13 cellular contexts compared by ENCODE assay signal in genomic region chr15:89820651-89821611, GRCh38. TPM values are rescaled to one million over a fixed set of nuclear protein-coding genes. Genes with fewer than 3 reads are reported as not detected.
DNase-seq lines count a peak whose midpoint lies in the region; ATAC-seq, FAIRE-seq and TF ChIP-seq lines count a peak whose summit lies in the region.
"Had no signal": no experiment of that assay in that cellular context is flagged by ENCODE, and none has a peak within 500 bp of the region (broad histone marks: within the 10 kb centered on the region; RNA-seq: fewer than 3 reads in every experiment).

No MANE protein-coding gene starts in this region.

- no peaks in the 10 kb centered on the region for H4K20me1 ChIP-seq in IMR-90 (ENCODE audit: insufficient read depth, low read length)

- no peak for TF ChIP-seq CTCF in A549 (IDR thresholded peaks at IDR 0.05)
- TF ChIP-seq CTCF in IMR-90 (conservative IDR thresholded peaks at IDR 0.05; ENCODE audit: low read depth, low read length): no peak
- TF ChIP-seq CTCF in breast epithelium (IDR thresholded peaks at IDR 0.05): no peak
- TF ChIP-seq CTCF in left lung (IDR thresholded peaks at IDR 0.05): no peak

- no peak overlapping the region for H2AK9ac ChIP-seq in IMR-90 (replicated peaks; ENCODE audit: low read depth, low read length, poor library complexity)

- H3K18ac ChIP-seq in IMR-90 (ENCODE audit: low read depth, low read length) (peak overlapping the region; percentile 20; the same call in 1 of the 2 replicates), neuronal stem cell (ENCODE audit: low read length) (no peak overlapping the region)

- H4K8ac ChIP-seq in IMR-90 (ENCODE audit: low read depth in 2 of 2, low read length in 2 of 2): peak overlapping the region in 1 of 2 experiments; percentile 1; a peak in 1 of 4 replicates
- H4K8ac ChIP-seq in neuronal stem cell (ENCODE audit: low read depth, low read length): no peak overlapping the region

- 0 out of 3 replicates have a peak, but pooled peaks cover under 1% of the 10 kb centered on the region for H3K9me3 ChIP-seq in A549
- no peaks in the 10 kb centered on the region; the same call in 1 of the 2 replicates for H3K9me3 ChIP-seq in IMR-90 (ENCODE audit: control insufficient read depth, insufficient read depth, low read length)
- H3K9me3 ChIP-seq in breast epithelium: peaks cover 0 to under 1% of the 10 kb centered on the region in 2 donors
- no peaks in the 10 kb centered on the region for H3K9me3 ChIP-seq in left lung
- peaks cover 0 to 4% of the 10 kb centered on the region in 2 donors for H3K9me3 ChIP-seq in neuronal stem cell (replicated peaks in 1 of 2; ENCODE audit: control insufficient read depth in 2 of 2, insufficient read depth in 1 of 2, low read depth in 1 of 2, low read length in 2 of 2)

- H3K9me1 ChIP-seq in IMR-90 (ENCODE audit: insufficient read depth, low read length): peaks cover 15% of the 10 kb centered on the region; the same call in 1 of the 2 replicates

- peak; percentile 63 for FAIRE-seq in A549 (lab: Jason Lieb, UNC)

- H3K27ac ChIP-seq in A549 (peak overlapping the region; percentile 45 to 81), IMR-90 (ENCODE audit: insufficient read depth, low read length) (no peak overlapping the region), breast epithelium (peak overlapping the region; percentile 29 to 45), left lung (peak overlapping the region in 1 of 2 donors; percentile 88), neuronal stem cell (replicated peaks; ENCODE audit: low read length) (no peak overlapping the region)

- H3K4ac ChIP-seq in IMR-90 (ENCODE audit: low read depth, low read length) (peak overlapping the region; percentile 28), neuronal stem cell (ENCODE audit: low read length) (no peak overlapping the region)

- no peak overlapping the region for H3K56ac ChIP-seq in IMR-90 (ENCODE audit: extremely low read depth, insufficient read depth, low read length)

- WGBS in A549 (ENCODE audit: missing lambda C conversion rate): 6% methylated on average over 13 of the region's 13 CpGs
- no CpG with 5 or more reads among the region's 13 CpGs for WGBS in IMR-90 (ENCODE audit: extremely low coverage in 2 of 2, insufficient read length in 1 of 2), 2 experiments
- no CpG with 5 or more reads among the region's 13 CpGs for WGBS in neuronal stem cell (ENCODE audit: extremely low coverage in 2 of 2, insufficient read length in 2 of 2, insufficient replicate concordance in 1 of 2), 2 donors

- ATAC-seq in A549 (peak; percentile 72 to 81), IMR-90 (ENCODE audit: low read depth) (peak; percentile 71), left lung (peak; percentile 71), GM21723 (IDR thresholded peaks at IDR 0.05; ENCODE audit: unreplicated experiment) (no peak), GM18511 (IDR thresholded peaks at IDR 0.05; ENCODE audit: unreplicated experiment) (no peak)

- H3K27me3 ChIP-seq in IMR-90 (ENCODE audit: control insufficient read depth, insufficient read depth, low read length) (no peaks in the 10 kb centered on the region), breast epithelium (no peaks in the 10 kb centered on the region), left lung (peaks cover 0 to 30% of the 10 kb centered on the region in 2 donors), neuronal stem cell (ENCODE audit: control insufficient read depth in 3 of 3, insufficient read depth in 3 of 3, low read depth in 1 of 3, low read length in 3 of 3) (peaks cover 0 to 29% (median under 1%) of the 10 kb centered on the region in 3 experiments)

- H3K4me2 ChIP-seq in A549 (peak overlapping the region; percentile 57), IMR-90 (ENCODE audit: low read depth, low read length) (peak overlapping the region; percentile 9; the same call in 1 of the 2 replicates), neuronal stem cell (ENCODE audit: insufficient read depth, low read length, poor library complexity, severe bottlenecking) (no peak overlapping the region)

- H2BK15ac ChIP-seq in IMR-90 (ENCODE audit: low read depth, low read length): peak overlapping the region; percentile 24; the same call in 1 of the 3 replicates
- no peak overlapping the region for H2BK15ac ChIP-seq in neuronal stem cell (ENCODE audit: low read length)

- H3K79me1 ChIP-seq in IMR-90 (ENCODE audit: low read depth in 1 of 2, low read length in 2 of 2): no peaks in the 10 kb centered on the region
- no peaks in the 10 kb centered on the region for H3K79me1 ChIP-seq in neuronal stem cell (ENCODE audit: low read depth, low read length)

- CTCF ChIA-PET in A549 (lab: Yijun Ruan, JAX): interaction anchor here (0.6 to 4.2 kb wide), 4 partner anchors 19 to 180 kb away, joined by 3 to 31 read pairs (median 4); partner anchors contain the start of gene MESP1
- CTCF ChIA-PET in IMR-90 (lab: Yijun Ruan, JAX): no interaction called here

- H3K4me1 ChIP-seq in A549: peaks cover 44% of the 10 kb centered on the region
- peaks cover 14% of the 10 kb centered on the region for H3K4me1 ChIP-seq in IMR-90 (ENCODE audit: control insufficient read depth, insufficient read depth, low read length)
- H3K4me1 ChIP-seq in breast epithelium: peaks cover 5 to 8% of the 10 kb centered on the region in 2 donors
- H3K4me1 ChIP-seq in left lung: peaks cover 0 to 54% of the 10 kb centered on the region in 2 donors
- no peaks in the 10 kb centered on the region for H3K4me1 ChIP-seq in neuronal stem cell (ENCODE audit: control insufficient read depth in 2 of 2, insufficient read depth in 1 of 2, low read depth in 1 of 2, low read length in 2 of 2)

- in situ Hi-C loops in IMR-90 (cut with MboI; ENCODE audit: low sequenced_read_pairs): no loop called here

- no peak for TF ChIP-seq POLR2A in A549 (IDR thresholded peaks at IDR 0.05; ENCODE audit: low read length)
- no peak for TF ChIP-seq POLR2A in IMR-90 (IDR thresholded peaks at IDR 0.05; ENCODE audit: low read depth, low read length)
- TF ChIP-seq POLR2A in breast epithelium (IDR thresholded peaks at IDR 0.05): no peak

- H3K14ac ChIP-seq in IMR-90 (replicated peaks; ENCODE audit: low read depth, low read length): no peak overlapping the region
- no peak overlapping the region for H3K14ac ChIP-seq in neuronal stem cell (ENCODE audit: low read length)

- peak overlapping the region; percentile 60; the same call in 1 of the 2 replicates for H2BK120ac ChIP-seq in IMR-90 (ENCODE audit: low read depth, low read length)
- no peak overlapping the region for H2BK120ac ChIP-seq in neuronal stem cell (ENCODE audit: low read depth, low read length)

- no peak for TF ChIP-seq RAD21 in A549 (conservative IDR thresholded peaks at IDR 0.05 in 1 of 2, IDR thresholded peaks at IDR 0.05 in 1 of 2)
- TF ChIP-seq RAD21 in IMR-90 (IDR thresholded peaks at IDR 0.05; ENCODE audit: low read length): no peak

- no peak overlapping the region for H3K9ac ChIP-seq in IMR-90 (ENCODE audit: low read depth, low read length)
- no peak overlapping the region for H3K9ac ChIP-seq in neuronal stem cell (ENCODE audit: low read depth, low read length, poor library complexity)

- H3K4me3 ChIP-seq in A549: no peak overlapping the region
- no peak overlapping the region for H3K4me3 ChIP-seq in IMR-90 (ENCODE audit: insufficient read depth, low read depth, low read length)
- no peak overlapping the region for H3K4me3 ChIP-seq in breast epithelium
- no peak overlapping the region for H3K4me3 ChIP-seq in left lung
- no peak overlapping the region for H3K4me3 ChIP-seq in neuronal stem cell (ENCODE audit: low read length in 2 of 2)

- no peak overlapping the region; the same call in 1 of the 2 replicates for H3K23ac ChIP-seq in IMR-90 (ENCODE audit: low read depth, low read length)
- H3K23ac ChIP-seq in neuronal stem cell (ENCODE audit: low read depth, low read length, poor library complexity): no peak overlapping the region

- BruUV-seq in IMR-90 (replicated peaks; lab: Mats Ljungman, UMichigan): no TSS peak

- H3K36me3 ChIP-seq in IMR-90 (ENCODE audit: control insufficient read depth, insufficient read depth, low read length): no peaks in the 10 kb centered on the region
- H3K36me3 ChIP-seq in breast epithelium: no peaks in the 10 kb centered on the region
- no peaks in the 10 kb centered on the region for H3K36me3 ChIP-seq in left lung
- H3K36me3 ChIP-seq in neuronal stem cell (replicated peaks in 1 of 2; ENCODE audit: control insufficient read depth in 2 of 2, insufficient read depth in 2 of 2, low read length in 2 of 2): no peaks in the 10 kb centered on the region

- no peak overlapping the region for H2BK20ac ChIP-seq in IMR-90 (ENCODE audit: low read depth, low read length)

- H2AK5ac ChIP-seq in IMR-90 (ENCODE audit: low read depth, low read length): no peak overlapping the region
- no peak overlapping the region for H2AK5ac ChIP-seq in neuronal stem cell (ENCODE audit: low read depth, low read length)

- H2BK5ac ChIP-seq in IMR-90 (ENCODE audit: low read depth, low read length, poor library complexity, severe bottlenecking) (peak overlapping the region; percentile 40), neuronal stem cell (ENCODE audit: low read length) (no peak overlapping the region)

- H4K91ac ChIP-seq in IMR-90 (ENCODE audit: insufficient read depth, low read depth, low read length) (no peak overlapping the region), neuronal stem cell (ENCODE audit: low read depth, low read length, poor library complexity) (no peak overlapping the region)

- H2AFZ ChIP-seq in IMR-90 (replicated peaks; ENCODE audit: low read length, poor library complexity) (no peak overlapping the region), neuronal stem cell (ENCODE audit: low read length) (no peak overlapping the region)

- intact Hi-C loops in IMR-90 (cut with micrococcal nuclease): no loop called here
- intact Hi-C loops in breast epithelium (cut with DNase I; ENCODE audit: low total_unique reads): no loop called here
- intact Hi-C loops in left lung (cut with DNase I): no loop called here

- H4K5ac ChIP-seq in IMR-90 (ENCODE audit: low read depth, low read length): peak overlapping the region; percentile 8; the same call in 1 of the 2 replicates

- dilution Hi-C loops in IMR-90 (cut with HindIII; ENCODE audit: low sequenced_read_pairs, unreplicated experiment): no loop called here

- POLR2A ChIA-PET in A549 (lab: Yijun Ruan, JAX): interaction anchor here (1.0 to 1.4 kb wide), 4 partner anchors 15 to 73 kb away, joined by 3 to 7 read pairs (median 4); partner anchors contain the start of gene AP3S2
- POLR2A ChIA-PET in IMR-90 (lab: Charles Lee; ENCODE audit: unreplicated experiment): no interaction called here

- peak; percentile 73 to 81 for DNase-seq in A549 (ENCODE audit: low read depth in 1 of 2, low spot score in 1 of 2)
- DNase-seq in IMR-90: peak; percentile 86
- DNase-seq in breast epithelium (ENCODE audit: low spot score in 2 of 2): no peak
- DNase-seq in left lung: peak; percentile 82
- no peak for DNase-seq in stimulated activated CD4-positive, alpha-beta T cell treated with anti-CD3 and anti-CD28 coated beads, Interleukin-1b, Interleukin-23, amount 100 ng/mL, for 48 hours
- DNase-seq in neuronal stem cell (ENCODE audit: low spot score): no peak
- DNase-seq: activated CD4-positive, alpha-beta memory T cell treated with anti-CD3 and anti-CD28 coated beads for 36 hours; AML-193; kidney glomerular epithelial cell; NCI-H2107 had no signal

- H2BK12ac ChIP-seq in neuronal stem cell (ENCODE audit: low read length): no peak overlapping the region

- TF ChIP-seq EP300 in A549 (IDR thresholded peaks at IDR 0.05): peak; percentile 27 to 55; a peak in 1 of 5 replicates

RNA-seq across cellular contexts. Expression of gene ANPEP, which starts 6.3 kb away (rescaled TPM):
- 3.8 and 5.3 TPM in 2 replicates for polyA plus RNA-seq in A549 (2011; rRNA removed)
- polyA plus RNA-seq in A549 (2012; cell fraction: cytosol; rRNA removed): 1.9 and 2.5 TPM in 2 replicates
- 9.2 and 12.7 TPM in 2 replicates for polyA plus RNA-seq in A549 (2012; cell fraction: nucleus; rRNA removed)
- polyA plus RNA-seq in A549 (2017; fragmentation: RNase III; extraction: RNeasy Plus Mini Kit Qiagen cat#74134 plus additional on column Dnase treatment): 9.3 to 12.5 TPM (median 9.9 TPM) in 3 replicates
- 5.9 and 6.5 TPM in 2 replicates for polyA minus RNA-seq in A549 (2011; rRNA and poly(A)+ RNA removed)
- 8.4 and 8.6 TPM in 2 replicates for total RNA-seq in IMR-90 (2012; rRNA removed)
- 40.4 and 47.0 TPM in 2 replicates for polyA plus RNA-seq in IMR-90 (2012; rRNA removed)
- 50.7 and 52.3 TPM in 2 replicates for polyA plus RNA-seq in IMR-90 (2012; cell fraction: cytosol; rRNA removed)
- 95.5 and 110 TPM in 2 replicates for polyA plus RNA-seq in IMR-90 (2012; cell fraction: nucleus; rRNA removed; ENCODE audit: low replicate concordance)
- 100 to 1,000 TPM in 2 of 3 donors, 10 to 100 TPM in 1; 26.5 to 129 (median 106) TPM for total RNA-seq in breast epithelium
- 100 to 1,000 TPM in 1 of 2 donors, 10 to 100 TPM in 1; 27.2 to 139 TPM for total RNA-seq in left lung
- 3.5 TPM for polyA plus RNA-seq in neuronal stem cell (2013, experiment 1 of 2)
- polyA plus RNA-seq in neuronal stem cell (2013, experiment 2 of 2): 3.5 TPM
- total RNA-seq: SK-MEL-5 had no signal

RNA-seq across cellular contexts. Expression of gene MESP2, which starts 44.8 kb away (rescaled TPM):
- polyA plus RNA-seq in A549 (2011; rRNA removed) (0.22 and 0.24 TPM in 2 replicates), A549 (2017; fragmentation: RNase III; extraction: RNeasy Plus Mini Kit Qiagen cat#74134 plus additional on column Dnase treatment) (0.50 to 0.57 TPM (median 0.53 TPM) in 3 replicates), IMR-90 (2012; rRNA removed) (0.32 and 0.34 TPM in 2 replicates)
- 0.18 and 0.29 TPM in 2 replicates for polyA plus RNA-seq in A549 (2012; cell fraction: cytosol; rRNA removed)
- 0.16 and 0.54 TPM in 2 replicates for polyA plus RNA-seq in A549 (2012; cell fraction: nucleus; rRNA removed)
- polyA minus RNA-seq in A549 (2011; rRNA and poly(A)+ RNA removed): not detected in 2 replicates
- total RNA-seq in IMR-90 (2012; rRNA removed) (0.18 and 0.28 TPM in 2 replicates), breast epithelium (1 to 10 TPM in 1 of 3 donors, under 1 TPM in 1, not detected in 1; 0.64 to 2.3 TPM), left lung (under 1 TPM in 1 of 2 donors, not detected in 1; 0.35 TPM)
- polyA plus RNA-seq in IMR-90 (2012; cell fraction: cytosol; rRNA removed): 0.26 and 0.43 TPM in 2 replicates
- polyA plus RNA-seq in IMR-90 (2012; cell fraction: nucleus; rRNA removed; ENCODE audit: low replicate concordance): 0.13 and 0.34 TPM in 2 replicates
- 0.35 TPM for polyA plus RNA-seq in neuronal stem cell (2013, experiment 1 of 2)
- 0.19 TPM for polyA plus RNA-seq in neuronal stem cell (2013, experiment 2 of 2)
- total RNA-seq: activated CD4-positive, alpha-beta memory T cell treated with anti-CD3 and anti-CD28 coated beads for 36 hours had no signal

Comparison
In these comparisons a context has a peak if more than half of its experiments do, and no peak if none do; other contexts are left out.
1. ATAC-seq: peak in A549 (2 of 2), IMR-90 (single experiment) and left lung (single experiment); none in GM21723 (single experiment) and GM18511 (single experiment).
2. DNase-seq: peak in A549 (2 of 2), IMR-90 (single experiment) and left lung (2 of 2); none in breast epithelium (0 of 2), stimulated activated CD4-positive, alpha-beta T cell treated with anti-CD3 and anti-CD28 coated beads, Interleukin-1b, Interleukin-23, amount 100 ng/mL, for 48 hours (single experiment) and neuronal stem cell (single experiment).
3. H3K27ac ChIP-seq: peak in A549 (2 of 2) and breast epithelium (2 of 2); none in IMR-90 (single experiment) and neuronal stem cell (single experiment).